In the genomic region with DNA sequence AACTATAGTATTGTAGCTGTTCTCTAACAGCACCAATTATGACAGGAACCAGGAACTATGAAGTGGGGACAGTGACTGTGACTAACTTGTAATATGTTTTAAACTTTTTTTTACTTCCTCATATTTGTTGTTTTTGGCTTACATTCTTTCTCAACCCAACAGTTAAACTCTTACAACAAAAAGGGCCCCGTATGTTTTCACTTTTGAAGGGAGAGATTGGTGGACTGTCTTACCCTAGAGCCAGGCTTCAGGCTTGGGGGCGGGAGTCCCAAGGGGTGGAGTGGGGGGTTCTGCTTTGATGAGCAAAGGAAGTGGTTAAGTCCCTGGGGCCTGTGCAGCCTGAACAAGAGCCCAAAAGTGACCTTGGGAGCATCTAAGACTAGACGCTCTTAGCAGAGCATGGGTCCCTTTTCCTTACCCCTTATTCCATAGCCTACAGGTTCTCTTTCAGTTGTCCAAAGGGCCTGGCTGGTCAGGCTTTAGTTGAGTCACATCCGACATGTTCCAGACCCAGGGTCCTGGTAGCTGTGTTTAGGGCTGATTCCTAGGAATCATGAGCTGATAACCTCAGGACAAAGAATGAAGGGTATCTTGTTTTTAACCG, we compare ENCODE assay signal across 8 cellular contexts. TPM values are rescaled to one million over a fixed set of nuclear protein-coding genes. Genes with fewer than 3 reads are reported as not detected.
DNase-seq lines count a peak whose midpoint lies in the region; ATAC-seq and TF ChIP-seq lines count a peak whose summit lies in the region.

No MANE protein-coding gene starts in this region.

- H3K9me3 ChIP-seq in testis: no peaks in the 10 kb centered on the region

- intact Hi-C loops in testis (cut with DNase I; ENCODE audit: low total_unique reads): no loop called here

- no peaks in the 10 kb centered on the region for H3K27me3 ChIP-seq in testis

- no peak for TF ChIP-seq POLR2A in testis (IDR thresholded peaks at IDR 0.05)

- ATAC-seq in GM18861 (IDR thresholded peaks at IDR 0.05; ENCODE audit: unreplicated experiment): peak; percentile 80
- ATAC-seq in HG03039 (IDR thresholded peaks at IDR 0.05; ENCODE audit: unreplicated experiment): peak; percentile 98

- TF ChIP-seq CTCF in 22Rv1 (IDR thresholded peaks at IDR 0.05) (no peak), testis (IDR thresholded peaks at IDR 0.05) (no peak)

- no peak overlapping the region for H3K4me3 ChIP-seq in testis

- H3K27ac ChIP-seq in 22Rv1: peak overlapping the region; percentile 66
- H3K27ac ChIP-seq in testis: no peak overlapping the region

- peaks cover 7% of the 10 kb centered on the region for H3K4me1 ChIP-seq in testis

- WGBS in testis, 2 donors: 72 to 77% methylated on average over 5 of the region's 5 CpGs

- no peaks in the 10 kb centered on the region for H3K36me3 ChIP-seq in testis (ENCODE audit: low read depth, missing control alignments)

- DNase-seq in SKM-1 (lab: John Stamatoyannopoulos, UW; ENCODE audit: unreplicated experiment) (peak; percentile 76), hepatic stellate cell (ENCODE audit: low spot score) (peak; percentile 71), NCI-H2227 (lab: John Stamatoyannopoulos, UW; ENCODE audit: unreplicated experiment) (no peak), testis (no peak)
- DNase-seq in stimulated activated CD4-positive, alpha-beta T cell treated with anti-CD3 and anti-CD28 coated beads, Interleukin-12 subunit alpha, Interleukin-12 subunit beta, amount 100 ng/mL, for 4 hours: no peak

RNA-seq across cellular contexts. Expression of gene STIM1, which starts 38.8 kb away (rescaled TPM):
- 10 to 100 TPM; 78.2 to 87.1 TPM for total RNA-seq in testis
- polyA plus RNA-seq in testis (ENCODE audit: insufficient read depth, low read depth, low replicate concordance): 95.5 TPM

RNA-seq across cellular contexts. Expression of gene RHOG, which starts 53.5 kb away (rescaled TPM):
- 10 to 100 TPM; 36.1 to 58.3 TPM for total RNA-seq in testis
- 37.1 TPM for polyA plus RNA-seq in testis (ENCODE audit: insufficient read depth, low read depth, low replicate concordance)

Comparison
In these comparisons a context has a peak if more than half of its experiments do, and no peak if none do; other contexts are left out.
1. DNase-seq: peak in SKM-1 (single experiment) and hepatic stellate cell (single experiment); none in stimulated activated CD4-positive, alpha-beta T cell treated with anti-CD3 and anti-CD28 coated beads, Interleukin-12 subunit alpha, Interleukin-12 subunit beta, amount 100 ng/mL, for 4 hours (single experiment), NCI-H2227 (single experiment) and testis (single experiment).